In genomic region chr18:54129448-54130134, GRCh38 we compare ENCODE assay signal across 16 cellular contexts.
DNase-seq lines count a peak whose midpoint lies in the region; ATAC-seq lines count a peak whose summit lies in the region.
"Had no signal": no experiment of that assay in that cellular context is flagged by ENCODE, and none has a peak within 500 bp of the region (broad histone marks: within the 10 kb centered on the region; RNA-seq: fewer than 3 reads in every experiment).

No MANE protein-coding gene starts in this region.

- no peak overlapping the region for H3K4me3 Mint-ChIP-seq in activated naive CD4-positive, alpha-beta T cell treated with anti-CD3 and anti-CD28 coated beads, Interleukin-2, amount 50 U/mL, for 24 hours
- no peak overlapping the region for H3K4me3 Mint-ChIP-seq in activated naive CD4-positive, alpha-beta T cell treated with anti-CD3 and anti-CD28 coated beads, Interleukin-2, amount 10 ng/mL, durations not matched to agents 7 days and 5 days

- no peak for DNase-seq in activated naive CD4-positive, alpha-beta T cell treated with anti-CD3 and anti-CD28 coated beads, Interleukin-2, amount 10 ng/mL, durations not matched to agents 7 days and 5 days
- DNase-seq in AG20443 (ENCODE audit: low spot score), result no peak
- DNase-seq in DMS114 treated with DMSO at 0.1 percent for 48 hours (lab: John Stamatoyannopoulos, UW; ENCODE audit: unreplicated experiment), result no peak
- no peak for DNase-seq in anterior cingulate cortex (lab: John Stamatoyannopoulos, UW)
- DNase-seq: activated CD4-positive, alpha-beta T cell treated with anti-CD3 and anti-CD28 coated beads for 4 hours; amniotic stem cell; glutamatergic neuron; Kasumi-1; left ventricle myocardium superior; NCI-H510A; SJCRH30 had no signal

- H3K9ac ChIP-seq in skeletal muscle satellite cell (ENCODE audit: low read depth, low read length), result peak overlapping the region; percentile 18
- H3K9ac ChIP-seq: parathyroid adenoma had no signal

- no peaks in the 10 kb centered on the region for H3K27me3 Mint-ChIP-seq in activated naive CD4-positive, alpha-beta T cell treated with anti-CD3 and anti-CD28 coated beads, Interleukin-2, amount 50 U/mL, for 24 hours
- no peaks in the 10 kb centered on the region for H3K27me3 Mint-ChIP-seq in activated naive CD4-positive, alpha-beta T cell treated with anti-CD3 and anti-CD28 coated beads, Interleukin-2, amount 10 ng/mL, durations not matched to agents 7 days and 5 days

- H3K27me3 ChIP-seq in skeletal muscle satellite cell (ENCODE audit: control insufficient read depth, insufficient read depth, low read length), result no peaks in the 10 kb centered on the region
- H3K27me3 ChIP-seq: SJCRH30 had no signal

- H3K27ac Mint-ChIP-seq in activated naive CD4-positive, alpha-beta T cell treated with anti-CD3 and anti-CD28 coated beads, Interleukin-2, amount 50 U/mL, for 24 hours, result peak overlapping the region; percentile 67
- H3K27ac Mint-ChIP-seq in activated naive CD4-positive, alpha-beta T cell treated with anti-CD3 and anti-CD28 coated beads, Interleukin-2, amount 10 ng/mL, durations not matched to agents 7 days and 5 days, result no peak overlapping the region

- peaks cover 6% of the 10 kb centered on the region for H3K4me1 Mint-ChIP-seq in activated naive CD4-positive, alpha-beta T cell treated with anti-CD3 and anti-CD28 coated beads, Interleukin-2, amount 50 U/mL, for 24 hours
- peaks cover 12% of the 10 kb centered on the region for H3K4me1 Mint-ChIP-seq in activated naive CD4-positive, alpha-beta T cell treated with anti-CD3 and anti-CD28 coated beads, Interleukin-2, amount 10 ng/mL, durations not matched to agents 7 days and 5 days

- no peaks in the 10 kb centered on the region for H3K36me3 ChIP-seq in skeletal muscle satellite cell (ENCODE audit: insufficient read depth, low read length)
- H3K36me3 ChIP-seq: SJCRH30 had no signal

- no peaks in the 10 kb centered on the region for H3K9me3 Mint-ChIP-seq in activated naive CD4-positive, alpha-beta T cell treated with anti-CD3 and anti-CD28 coated beads, Interleukin-2, amount 50 U/mL, for 24 hours
- no peaks in the 10 kb centered on the region for H3K9me3 Mint-ChIP-seq in activated naive CD4-positive, alpha-beta T cell treated with anti-CD3 and anti-CD28 coated beads, Interleukin-2, amount 10 ng/mL, durations not matched to agents 7 days and 5 days

- no peak overlapping the region for H3K4me2 ChIP-seq in skeletal muscle satellite cell (ENCODE audit: low read length)

- H3K36me3 Mint-ChIP-seq in activated naive CD4-positive, alpha-beta T cell treated with anti-CD3 and anti-CD28 coated beads, Interleukin-2, amount 50 U/mL, for 24 hours, result no peaks in the 10 kb centered on the region
- H3K36me3 Mint-ChIP-seq in activated naive CD4-positive, alpha-beta T cell treated with anti-CD3 and anti-CD28 coated beads, Interleukin-2, amount 10 ng/mL, durations not matched to agents 7 days and 5 days, result no peaks in the 10 kb centered on the region

- H3K9me3 ChIP-seq in skeletal muscle satellite cell (replicated peaks; ENCODE audit: low read length), result no peaks in the 10 kb centered on the region
- H3K9me3 ChIP-seq: SJCRH30 had no signal

- ATAC-seq in GM21423 (IDR thresholded peaks at IDR 0.05; ENCODE audit: unreplicated experiment) (peak; percentile 87), HG03108 (IDR thresholded peaks at IDR 0.05; ENCODE audit: unreplicated experiment) (peak; percentile 59)
- ATAC-seq: left ventricle myocardium superior had no signal

- CTCF ChIA-PET in activated naive CD4-positive, alpha-beta T cell treated with anti-CD3 and anti-CD28 coated beads, Interleukin-2, amount 10 ng/mL, durations not matched to agents 7 days and 5 days (lab: Charles Lee), result interaction anchor here (1.1 to 2.3 kb wide), 3 partner anchors 10 to 142 kb away, joined by 3 to 15 read pairs (median 3); no protein-coding TSS in a partner anchor

- H3K4me1 ChIP-seq in skeletal muscle satellite cell (ENCODE audit: control insufficient read depth, insufficient read depth, low read length), result peaks cover 30% of the 10 kb centered on the region
- H3K4me1 ChIP-seq: parathyroid adenoma, SJCRH30 had no signal

- no peak overlapping the region for H3K4me3 ChIP-seq in skeletal muscle satellite cell (ENCODE audit: low read length)
- H3K4me3 ChIP-seq: SJCRH30 had no signal
